Comparison of ENCODE assay signal across 9 cellular contexts in genomic region chr3:49930922-49931321, GRCh38. TPM values are rescaled to one million over a fixed set of nuclear protein-coding genes. Genes with fewer than 3 reads are reported as not detected.
DNase-seq lines count a peak whose midpoint lies in the region; ATAC-seq and TF ChIP-seq lines count a peak whose summit lies in the region.
"Had no signal": no experiment of that assay in that cellular context is flagged by ENCODE, and none has a peak within 500 bp of the region (broad histone marks: within the 10 kb centered on the region; RNA-seq: fewer than 3 reads in every experiment).

No MANE protein-coding gene starts in this region.

- no peaks in the 10 kb centered on the region for H3K27me3 Mint-ChIP-seq in activated CD8-positive, alpha-beta memory T cell treated with anti-CD3 and anti-CD28 coated beads, Interleukin-2, amount 10 ng/mL, durations not matched to agents 7 days and 5 days

- H3K4me1 Mint-ChIP-seq in activated CD8-positive, alpha-beta memory T cell treated with anti-CD3 and anti-CD28 coated beads, Interleukin-2, amount 10 ng/mL, durations not matched to agents 7 days and 5 days: peaks cover 24% of the 10 kb centered on the region

- no peak overlapping the region for H3K27ac Mint-ChIP-seq in activated CD8-positive, alpha-beta memory T cell treated with anti-CD3 and anti-CD28 coated beads, Interleukin-2, amount 10 ng/mL, durations not matched to agents 7 days and 5 days

- ATAC-seq in activated CD8-positive, alpha-beta memory T cell treated with anti-CD3 and anti-CD28 coated beads, Interleukin-2, amount 10 ng/mL, durations not matched to agents 7 days and 5 days: no peak
- ATAC-seq in HG02885 (IDR thresholded peaks at IDR 0.05; ENCODE audit: poor library complexity, unreplicated experiment) (no peak), GM21381 (IDR thresholded peaks at IDR 0.05; ENCODE audit: unreplicated experiment) (no peak)

- DNase-seq in EL (peak; percentile 29), NCI-H82 treated with DMSO at 0.1 percent for 48 hours (lab: John Stamatoyannopoulos, UW; ENCODE audit: unreplicated experiment) (peak; percentile 48), iPS DF 19.7 (ENCODE audit: low read depth, low spot score) (peak; percentile 78), NCI-H524 treated with DMSO at 0.1 percent for 48 hours (lab: John Stamatoyannopoulos, UW) (no peak)
- DNase-seq in activated CD8-positive, alpha-beta memory T cell treated with anti-CD3 and anti-CD28 coated beads, Interleukin-2, amount 10 ng/mL, durations not matched to agents 7 days and 5 days: no peak
- DNase-seq: activated effector memory CD4-positive, alpha-beta T cell treated with Interleukin-2 at 50 U/mL for 16 hours had no signal

- CTCF ChIA-PET in activated CD8-positive, alpha-beta memory T cell treated with anti-CD3 and anti-CD28 coated beads, Interleukin-2, amount 10 ng/mL, durations not matched to agents 7 days and 5 days (lab: Charles Lee): interaction anchor here (1.3 kb wide), 1 partner anchor 24 kb away, joined by 3 read pairs; no protein-coding TSS in a partner anchor

- H3K4me3 Mint-ChIP-seq in activated CD8-positive, alpha-beta memory T cell treated with anti-CD3 and anti-CD28 coated beads, Interleukin-2, amount 10 ng/mL, durations not matched to agents 7 days and 5 days: no peak overlapping the region

- peak; percentile 62 for TF ChIP-seq CTCF in 22Rv1 (IDR thresholded peaks at IDR 0.05)

- H3K36me3 Mint-ChIP-seq in activated CD8-positive, alpha-beta memory T cell treated with anti-CD3 and anti-CD28 coated beads, Interleukin-2, amount 10 ng/mL, durations not matched to agents 7 days and 5 days: no peaks in the 10 kb centered on the region

- no peaks in the 10 kb centered on the region for H3K9me3 Mint-ChIP-seq in activated CD8-positive, alpha-beta memory T cell treated with anti-CD3 and anti-CD28 coated beads, Interleukin-2, amount 10 ng/mL, durations not matched to agents 7 days and 5 days (ENCODE audit: low read depth)

- peak overlapping the region; percentile 88 for H3K27ac ChIP-seq in 22Rv1

RNA-seq across cellular contexts. Expression of gene MON1A, which starts 1.3 kb away (rescaled TPM):
- 10 to 100 TPM; 13.0 to 15.8 TPM for total RNA-seq in activated CD8-positive, alpha-beta memory T cell treated with anti-CD3 and anti-CD28 coated beads, Interleukin-2, amount 10 ng/mL, durations not matched to agents 7 days and 5 days

RNA-seq across cellular contexts. Expression of gene RBM6, which starts 9.0 kb away (rescaled TPM):
- 100 to 1,000 TPM; 108 to 142 TPM for total RNA-seq in activated CD8-positive, alpha-beta memory T cell treated with anti-CD3 and anti-CD28 coated beads, Interleukin-2, amount 10 ng/mL, durations not matched to agents 7 days and 5 days

RNA-seq across cellular contexts. Expression of gene MST1R, which starts 27.2 kb away (rescaled TPM):
- total RNA-seq in activated CD8-positive, alpha-beta memory T cell treated with anti-CD3 and anti-CD28 coated beads, Interleukin-2, amount 10 ng/mL, durations not matched to agents 7 days and 5 days: 1 to 10 TPM; 1.2 to 2.5 TPM

Comparison
In these comparisons a context has a peak if more than half of its experiments do, and no peak if none do; other contexts are left out.
1. DNase-seq: peak in EL (single experiment), NCI-H82 treated with DMSO at 0.1 percent for 48 hours (single experiment) and iPS DF 19.7 (single experiment); none in activated CD8-positive, alpha-beta memory T cell treated with anti-CD3 and anti-CD28 coated beads, Interleukin-2, amount 10 ng/mL, durations not matched to agents 7 days and 5 days (single experiment) and NCI-H524 treated with DMSO at 0.1 percent for 48 hours (single experiment).